ENCODE assay signal across 31 cellular contexts in genomic region chr2:178359192-178359912, GRCh38.
"Had no signal": no experiment of that assay in that cellular context is flagged by ENCODE, and none has a peak within 500 bp of the region (broad histone marks: within the 10 kb centered on the region; RNA-seq: fewer than 3 reads in every experiment).

No MANE protein-coding gene starts in this region.

- H3K36me3 Mint-ChIP-seq: immature natural killer cell; naive B cell; natural killer cell; neural progenitor cell; stimulated activated memory B cell treated with anti-CD40 and anti-IgM and Interleukin-4, amounts not matched to agents 10 μg/mL and 1 μg/mL and 100 μg/mL, for 72 hours had no signal

- H3K4me3 ChIP-seq: left lung, lower lobe of right lung, neural progenitor cell, ovary, right atrium auricular region, right lobe of liver, smooth muscle cell, testis, thyroid gland, transverse colon, upper lobe of left lung, vagina had no signal

- H3K4me1 Mint-ChIP-seq: immature natural killer cell; naive B cell; natural killer cell; neural progenitor cell; stimulated activated memory B cell treated with anti-CD40 and anti-IgM and Interleukin-4, amounts not matched to agents 10 μg/mL and 1 μg/mL and 100 μg/mL, for 72 hours; stimulated activated naive CD8-positive, alpha-beta T cell treated with anti-CD3 and anti-CD28 coated beads, Interleukin-15, amount 100 ng/mL, for 72 hours had no signal

- H3K27ac ChIP-seq: left lung, lower lobe of right lung, neural progenitor cell, neutrophil, ovary, right atrium auricular region, right lobe of liver, testis, thyroid gland, transverse colon, upper lobe of left lung, vagina had no signal

- H3K27me3 ChIP-seq: left lung, neural progenitor cell, neutrophil, ovary, right atrium auricular region, right lobe of liver, testis, thyroid gland, transverse colon, upper lobe of left lung, vagina had no signal

- H3K36me3 ChIP-seq: left lung, lower lobe of right lung, neural progenitor cell, neutrophil, ovary, right atrium auricular region, right lobe of liver, thyroid gland, transverse colon, vagina had no signal

- H3K4me1 ChIP-seq: left lung, lower lobe of right lung, neural progenitor cell, right atrium auricular region, right lobe of liver, testis, thyroid gland, transverse colon, upper lobe of left lung, vagina had no signal

- H3K9me3 ChIP-seq: lower lobe of right lung, neutrophil, ovary, right lobe of liver, testis, thyroid gland, transverse colon, vagina had no signal

- H2AFZ ChIP-seq: neural progenitor cell had no signal

- H3K27ac Mint-ChIP-seq: immature natural killer cell; mesothelial cell of epicardium; naive B cell; natural killer cell; nephron progenitor cell; neural progenitor cell; progenitor cell of endocrine pancreas; stimulated activated memory B cell treated with anti-CD40 and anti-IgM and Interleukin-4, amounts not matched to agents 10 μg/mL and 1 μg/mL and 100 μg/mL, for 72 hours; stimulated activated naive CD8-positive, alpha-beta T cell treated with anti-CD3 and anti-CD28 coated beads, Interleukin-15, amount 100 ng/mL, for 72 hours had no signal

- H3K9ac ChIP-seq: neural progenitor cell had no signal

- DNase-seq: immature natural killer cell; kidney; left colon; left lung; lower lobe of right lung; mammary epithelial cell; mesendoderm; naive B cell; natural killer cell; nephron progenitor cell; occipital lobe; ovary; right lobe of liver; stimulated activated CD4-positive, alpha-beta T cell treated with anti-CD3 and anti-CD28 coated beads, Interleukin-1b, Interleukin-23, amount 100 ng/mL, for 48 hours; stimulated activated CD4-positive, alpha-beta T cell treated with anti-CD3 and anti-CD28 coated beads, Interleukin-2, amount 100 ng/mL, for 48 hours; stimulated activated CD4-positive, alpha-beta T cell treated with anti-CD3 and anti-CD28 coated beads, Interleukin-4, amount 100 ng/mL, for 4 hours; stimulated activated CD8-positive, alpha-beta memory T cell treated with anti-CD3 and anti-CD28 coated beads, Interleukin-4, amount 100 ng/mL, for 48 hours; stimulated activated naive CD4-positive, alpha-beta T cell treated with Interleukin-2 at 50 U/mL for 16 hours; stimulated activated naive CD8-positive, alpha-beta T cell treated with anti-CD3 and anti-CD28 coated beads, Interleukin-15, amount 100 ng/mL, for 72 hours; testis; thyroid gland; transverse colon; upper lobe of left lung had no signal

- H3K4me3 Mint-ChIP-seq: immature natural killer cell; mesothelial cell of epicardium; naive B cell; natural killer cell; nephron progenitor cell; neural progenitor cell; stimulated activated memory B cell treated with anti-CD40 and anti-IgM and Interleukin-4, amounts not matched to agents 10 μg/mL and 1 μg/mL and 100 μg/mL, for 72 hours; stimulated activated naive CD8-positive, alpha-beta T cell treated with anti-CD3 and anti-CD28 coated beads, Interleukin-15, amount 100 ng/mL, for 72 hours had no signal

- H3K4me2 ChIP-seq: neural progenitor cell, smooth muscle cell had no signal

- H3K27me3 Mint-ChIP-seq: progenitor cell of endocrine pancreas had no signal

- ATAC-seq: left colon; left lung; lower lobe of right lung; natural killer cell; right lobe of liver; stimulated activated memory B cell treated with anti-CD40 and anti-IgM and Interleukin-4, amounts not matched to agents 10 μg/mL and 1 μg/mL and 100 μg/mL, for 72 hours; stimulated activated naive CD8-positive, alpha-beta T cell treated with anti-CD3 and anti-CD28 coated beads, Interleukin-15, amount 100 ng/mL, for 72 hours had no signal
